Comparison of ENCODE assay signal across 1 cellular context in the genomic region with DNA sequence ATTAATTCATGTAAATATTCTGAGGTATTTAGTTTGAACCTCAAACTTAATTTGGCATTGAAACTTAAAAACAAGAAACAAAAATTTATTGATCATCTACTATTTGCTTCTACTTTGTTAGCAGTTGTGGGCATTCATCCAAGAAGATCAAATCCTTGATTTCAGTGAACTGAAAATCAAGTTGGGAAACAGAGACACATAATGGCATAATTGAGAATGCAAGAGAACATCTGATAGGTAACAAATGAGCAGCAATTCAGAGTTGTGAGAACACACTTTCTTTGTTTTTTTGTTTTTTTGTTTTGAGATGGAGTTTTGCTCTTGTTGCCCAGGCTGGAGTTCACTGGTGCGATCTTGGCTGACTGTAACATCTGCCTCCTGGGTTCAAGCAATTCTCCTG.
TF ChIP-seq lines count a peak whose summit lies in the region.

No MANE protein-coding gene starts in this region.

TF ChIP-seq in HepG2, 621 proteins besides CTCF, POLR2A, EP300 and RAD21 (continued from another document):
- TF ChIP-seq, protein P1, sequence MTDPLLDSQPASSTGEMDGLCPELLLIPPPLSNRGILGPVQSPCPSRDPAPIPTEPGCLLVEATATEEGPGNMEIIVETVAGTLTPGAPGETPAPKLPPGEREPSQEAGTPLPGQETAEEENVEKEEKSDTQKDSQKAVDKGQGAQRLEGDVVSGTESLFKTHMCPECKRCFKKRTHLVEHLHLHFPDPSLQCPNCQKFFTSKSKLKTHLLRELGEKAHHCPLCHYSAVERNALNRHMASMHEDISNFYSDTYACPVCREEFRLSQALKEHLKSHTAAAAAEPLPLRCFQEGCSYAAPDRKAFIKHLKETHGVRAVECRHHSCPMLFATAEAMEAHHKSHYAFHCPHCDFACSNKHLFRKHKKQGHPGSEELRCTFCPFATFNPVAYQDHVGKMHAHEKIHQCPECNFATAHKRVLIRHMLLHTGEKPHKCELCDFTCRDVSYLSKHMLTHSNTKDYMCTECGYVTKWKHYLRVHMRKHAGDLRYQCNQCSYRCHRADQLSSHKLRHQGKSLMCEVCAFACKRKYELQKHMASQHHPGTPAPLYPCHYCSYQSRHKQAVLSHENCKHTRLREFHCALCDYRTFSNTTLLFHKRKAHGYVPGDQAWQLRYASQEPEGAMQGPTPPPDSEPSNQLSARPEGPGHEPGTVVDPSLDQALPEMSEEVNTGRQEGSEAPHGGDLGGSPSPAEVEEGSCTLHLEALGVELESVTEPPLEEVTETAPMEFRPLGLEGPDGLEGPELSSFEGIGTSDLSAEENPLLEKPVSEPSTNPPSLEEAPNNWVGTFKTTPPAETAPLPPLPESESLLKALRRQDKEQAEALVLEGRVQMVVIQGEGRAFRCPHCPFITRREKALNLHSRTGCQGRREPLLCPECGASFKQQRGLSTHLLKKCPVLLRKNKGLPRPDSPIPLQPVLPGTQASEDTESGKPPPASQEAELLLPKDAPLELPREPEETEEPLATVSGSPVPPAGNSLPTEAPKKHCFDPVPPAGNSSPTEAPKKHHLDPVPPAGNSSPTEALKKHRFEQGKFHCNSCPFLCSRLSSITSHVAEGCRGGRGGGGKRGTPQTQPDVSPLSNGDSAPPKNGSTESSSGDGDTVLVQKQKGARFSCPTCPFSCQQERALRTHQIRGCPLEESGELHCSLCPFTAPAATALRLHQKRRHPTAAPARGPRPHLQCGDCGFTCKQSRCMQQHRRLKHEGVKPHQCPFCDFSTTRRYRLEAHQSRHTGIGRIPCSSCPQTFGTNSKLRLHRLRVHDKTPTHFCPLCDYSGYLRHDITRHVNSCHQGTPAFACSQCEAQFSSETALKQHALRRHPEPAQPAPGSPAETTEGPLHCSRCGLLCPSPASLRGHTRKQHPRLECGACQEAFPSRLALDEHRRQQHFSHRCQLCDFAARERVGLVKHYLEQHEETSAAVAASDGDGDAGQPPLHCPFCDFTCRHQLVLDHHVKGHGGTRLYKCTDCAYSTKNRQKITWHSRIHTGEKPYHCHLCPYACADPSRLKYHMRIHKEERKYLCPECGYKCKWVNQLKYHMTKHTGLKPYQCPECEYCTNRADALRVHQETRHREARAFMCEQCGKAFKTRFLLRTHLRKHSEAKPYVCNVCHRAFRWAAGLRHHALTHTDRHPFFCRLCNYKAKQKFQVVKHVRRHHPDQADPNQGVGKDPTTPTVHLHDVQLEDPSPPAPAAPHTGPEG (CRISPR knock-in tag; IDR thresholded peaks at IDR 0.05) = no peak
- TF ChIP-seq PRMT3 (CRISPR knock-in tag; IDR thresholded peaks at IDR 0.05; ENCODE audit: borderline replicate concordance, low read depth) = no peak
- no peak for TF ChIP-seq ZNF569 (CRISPR knock-in tag; IDR thresholded peaks at IDR 0.05; ENCODE audit: borderline replicate concordance)
- TF ChIP-seq RARA (CRISPR knock-in tag; IDR thresholded peaks at IDR 0.05) = no peak
- TF ChIP-seq, protein P2, sequence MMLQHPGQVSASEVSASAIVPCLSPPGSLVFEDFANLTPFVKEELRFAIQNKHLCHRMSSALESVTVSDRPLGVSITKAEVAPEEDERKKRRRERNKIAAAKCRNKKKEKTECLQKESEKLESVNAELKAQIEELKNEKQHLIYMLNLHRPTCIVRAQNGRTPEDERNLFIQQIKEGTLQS (CRISPR knock-in tag; IDR thresholded peaks at IDR 0.05) = no peak
- TF ChIP-seq ZNF761 (CRISPR knock-in tag; conservative IDR thresholded peaks at IDR 0.05) = no peak
- no peak for TF ChIP-seq ZNF3 (CRISPR knock-in tag; IDR thresholded peaks at IDR 0.05)
TF ChIP-seq in HepG2: peak in this region for 0.
